In the genomic region with DNA sequence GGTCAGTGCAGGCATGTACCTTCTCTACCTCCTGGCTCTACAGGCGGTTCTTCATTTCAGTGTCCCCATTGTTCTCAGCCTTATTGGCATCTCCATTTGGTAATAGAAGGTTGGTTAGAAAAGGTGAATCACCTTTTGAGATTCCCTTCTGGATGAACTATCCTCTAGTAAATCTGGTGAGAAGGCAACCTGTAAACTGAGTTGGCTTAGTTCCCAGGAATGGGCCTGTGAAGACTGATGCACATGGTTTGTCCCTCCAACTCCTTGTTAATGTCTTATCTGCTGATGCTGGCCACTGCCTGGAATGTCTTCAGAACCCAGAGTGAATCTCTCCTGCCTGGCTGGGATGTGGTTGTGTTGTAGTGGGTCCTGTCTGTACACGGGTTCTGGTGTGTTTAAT, we compare ENCODE assay signal across 34 cellular contexts.
"Had no signal": no experiment of that assay in that cellular context is flagged by ENCODE, and none has a peak within 500 bp of the region (broad histone marks: within the 10 kb centered on the region; RNA-seq: fewer than 3 reads in every experiment).

No MANE protein-coding gene starts in this region.

- H3K9me3 ChIP-seq: adrenal gland, body of pancreas, breast epithelium had no signal

- H3K27me3 Mint-ChIP-seq: activated naive CD8-positive, alpha-beta T cell treated with anti-CD3 and anti-CD28 coated beads for 36 hours; activated T-helper 17 cell treated with anti-CD3 and anti-CD28 coated beads, Interleukin-2, amount 50 U/mL, for 72 hours had no signal

- H3K27me3 ChIP-seq: adrenal gland, body of pancreas, brain microvascular endothelial cell, breast epithelium had no signal

- H3K9me3 Mint-ChIP-seq: activated B cell treated with CpG ODN at 0.5 μM for 24 hours; activated CD4-positive, alpha-beta memory T cell treated with anti-CD3 and anti-CD28 coated beads for 36 hours; activated CD8-positive, alpha-beta T cell treated with anti-CD3 and anti-CD28 coated beads for 36 hours; activated naive CD4-positive, alpha-beta T cell treated with anti-CD3 and anti-CD28 coated beads for 36 hours; activated naive CD4-positive, alpha-beta T cell treated with anti-CD3 and anti-CD28 coated beads, Interleukin-2, amount 50 U/mL, for 72 hours; activated naive CD8-positive, alpha-beta T cell treated with anti-CD3 and anti-CD28 coated beads for 36 hours; activated T-cell treated with anti-CD3 and anti-CD28 coated beads, Interleukin-2, amount 50 U/mL, for 4 hours; activated T-cell treated with anti-CD3 and anti-CD28 coated beads, Interleukin-2, amount 50 U/mL, for 72 hours; activated T-helper 1 cell treated with anti-CD3 and anti-CD28 coated beads, Interleukin-12 subunit alpha, Interleukin-12 subunit beta, Interleukin-2, Interleukin-4 antibody, amounts not matched to agents 30 ng/mL and 10 ng/mL and 1 ng/mL, durations not matched to agents 14 hours and 24 hours and 36 hours; activated T-helper 17 cell treated with anti-CD3 and anti-CD28 coated beads, Interleukin-2, amount 50 U/mL, for 72 hours; T-helper 1 cell treated with Interleukin-12 subunit alpha and Interleukin-12 subunit beta and Interleukin-4 antibody, amounts not matched to agents 30 μg/mL and 1 μg/mL, for 36 hours; T-helper 2 cell treated with Interferon-gamma antibody and Interleukin-4, amounts not matched to agents 5 μg/mL and 100 μg/mL, for 36 hours had no signal

- H3K36me3 ChIP-seq: adrenal gland, brain microvascular endothelial cell, breast epithelium had no signal

- H3K4me1 Mint-ChIP-seq: activated B cell treated with CpG ODN at 0.5 μM for 24 hours; activated CD4-positive, alpha-beta T cell treated with anti-CD3 and anti-CD28 coated beads, Interleukin-2, amount 10 ng/mL, durations not matched to agents 24 days and 14 days; activated naive CD8-positive, alpha-beta T cell treated with anti-CD3 and anti-CD28 coated beads for 36 hours; activated T-helper 17 cell treated with anti-CD3 and anti-CD28 coated beads, Interleukin-2, amount 50 U/mL, for 72 hours had no signal

- H3K27ac Mint-ChIP-seq: activated B cell treated with CpG ODN at 0.5 μM for 24 hours; activated CD4-positive, alpha-beta memory T cell treated with anti-CD3 and anti-CD28 coated beads for 36 hours; activated CD4-positive, alpha-beta T cell treated with anti-CD3 and anti-CD28 coated beads, Interleukin-2, amount 10 ng/mL, durations not matched to agents 24 days and 14 days; activated CD8-positive, alpha-beta T cell treated with anti-CD3 and anti-CD28 coated beads for 36 hours; activated naive CD4-positive, alpha-beta T cell treated with anti-CD3 and anti-CD28 coated beads for 36 hours; activated naive CD4-positive, alpha-beta T cell treated with anti-CD3 and anti-CD28 coated beads, Interleukin-2, amount 50 U/mL, for 72 hours; activated naive CD8-positive, alpha-beta T cell treated with anti-CD3 and anti-CD28 coated beads for 36 hours; activated T-cell treated with anti-CD3 and anti-CD28 coated beads, Interleukin-2, amount 50 U/mL, for 72 hours; activated T-helper 1 cell treated with anti-CD3 and anti-CD28 coated beads, Interleukin-12 subunit alpha, Interleukin-12 subunit beta, Interleukin-2, Interleukin-4 antibody, amounts not matched to agents 30 ng/mL and 10 ng/mL and 1 ng/mL, durations not matched to agents 14 hours and 24 hours and 36 hours; activated T-helper 17 cell treated with anti-CD3 and anti-CD28 coated beads, Interleukin-2, amount 50 U/mL, for 72 hours; T-helper 1 cell treated with Interleukin-12 subunit alpha and Interleukin-12 subunit beta and Interleukin-4 antibody, amounts not matched to agents 30 μg/mL and 1 μg/mL, for 36 hours; T-helper 2 cell treated with Interferon-gamma antibody and Interleukin-4, amounts not matched to agents 5 μg/mL and 100 μg/mL, for 36 hours had no signal

- H3K4me3 Mint-ChIP-seq: activated B cell treated with CpG ODN at 0.5 μM for 24 hours; activated CD4-positive, alpha-beta memory T cell treated with anti-CD3 and anti-CD28 coated beads for 36 hours; activated CD4-positive, alpha-beta T cell treated with anti-CD3 and anti-CD28 coated beads, Interleukin-2, amount 10 ng/mL, durations not matched to agents 24 days and 14 days; activated CD8-positive, alpha-beta T cell treated with anti-CD3 and anti-CD28 coated beads for 36 hours; activated naive CD4-positive, alpha-beta T cell treated with anti-CD3 and anti-CD28 coated beads for 36 hours; activated naive CD8-positive, alpha-beta T cell treated with anti-CD3 and anti-CD28 coated beads for 36 hours; activated T-cell treated with anti-CD3 and anti-CD28 coated beads, Interleukin-2, amount 50 U/mL, for 4 hours; activated T-cell treated with anti-CD3 and anti-CD28 coated beads, Interleukin-2, amount 50 U/mL, for 72 hours; activated T-helper 1 cell treated with anti-CD3 and anti-CD28 coated beads, Interleukin-12 subunit alpha, Interleukin-12 subunit beta, Interleukin-2, Interleukin-4 antibody, amounts not matched to agents 30 ng/mL and 10 ng/mL and 1 ng/mL, durations not matched to agents 14 hours and 24 hours and 36 hours; activated T-helper 17 cell treated with anti-CD3 and anti-CD28 coated beads, Interleukin-2, amount 50 U/mL, for 72 hours; T-helper 1 cell treated with Interleukin-12 subunit alpha and Interleukin-12 subunit beta and Interleukin-4 antibody, amounts not matched to agents 30 μg/mL and 1 μg/mL, for 36 hours; T-helper 2 cell treated with Interferon-gamma antibody and Interleukin-4, amounts not matched to agents 5 μg/mL and 100 μg/mL, for 36 hours had no signal

- H3K27ac ChIP-seq: adrenal gland, body of pancreas, brain microvascular endothelial cell, breast epithelium, VCaP had no signal

- H3K36me3 Mint-ChIP-seq: activated CD4-positive, alpha-beta memory T cell treated with anti-CD3 and anti-CD28 coated beads for 36 hours; activated naive CD8-positive, alpha-beta T cell treated with anti-CD3 and anti-CD28 coated beads for 36 hours had no signal

- DNase-seq: activated B cell treated with CpG ODN at 0.5 μM for 24 hours; activated CD4-positive, alpha-beta memory T cell treated with anti-CD3 and anti-CD28 coated beads for 36 hours; activated CD4-positive, alpha-beta T cell treated with anti-CD3 and anti-CD28 coated beads for 4 hours; activated CD4-positive, alpha-beta T cell treated with anti-CD3 and anti-CD28 coated beads, Interleukin-2, amount 10 ng/mL, durations not matched to agents 24 days and 14 days; activated CD4-positive, alpha-beta T cell treated with anti-CD3 and anti-CD28 coated beads, Interleukin-2, amount 50 U/mL, for 1 hour; activated CD4-positive, alpha-beta T cell treated with anti-CD3 and anti-CD28 coated beads, Interleukin-2, amount 50 U/mL, for 4 hours; activated CD4-positive, CD25-positive, alpha-beta regulatory T cell treated with anti-CD3 and anti-CD28 coated beads, Interleukin-2, amount 50 U/mL, for 72 hours; activated CD8-positive, alpha-beta memory T cell treated with anti-CD3 and anti-CD28 coated beads, Interleukin-2, amount 50 U/mL, for 4 hours; activated CD8-positive, alpha-beta T cell treated with anti-CD3 and anti-CD28 coated beads for 36 hours; activated effector memory CD4-positive, alpha-beta T cell treated with anti-CD3 and anti-CD28 coated beads, Interleukin-2, amount 50 U/mL, for 16 hours; activated gamma-delta T cell treated with Interleukin-2 at 50 U/mL for 16 hours; activated naive CD4-positive, alpha-beta T cell; activated naive CD4-positive, alpha-beta T cell treated with anti-CD3 and anti-CD28 coated beads for 36 hours; activated naive CD4-positive, alpha-beta T cell treated with anti-CD3 and anti-CD28 coated beads, Interleukin-2, amount 50 U/mL, for 16 hours; activated naive CD8-positive, alpha-beta T cell treated with anti-CD3 and anti-CD28 coated beads for 36 hours; activated T-cell treated with anti-CD3 and anti-CD28 coated beads for 4 hours; activated T-cell treated with anti-CD3 and anti-CD28 coated beads, Interleukin-2, amount 50 U/mL, for 1 hour; activated T-cell treated with anti-CD3 and anti-CD28 coated beads, Interleukin-2, amount 50 U/mL, for 4 hours; activated T-cell treated with anti-CD3 and anti-CD28 coated beads, Interleukin-2, amount 50 U/mL, for 72 hours; adrenal gland; amniotic stem cell; aorta; body of pancreas; brain microvascular endothelial cell; central memory CD4-positive, alpha-beta T cell; T-helper 2 cell; T-helper 9 cell had no signal

- H3K4me3 ChIP-seq: adrenal gland, body of pancreas, breast epithelium had no signal

- H3K4me1 ChIP-seq: adrenal gland, body of pancreas, breast epithelium had no signal
